Comparison of ENCODE assay signal across 1 cellular context in the genomic region with DNA sequence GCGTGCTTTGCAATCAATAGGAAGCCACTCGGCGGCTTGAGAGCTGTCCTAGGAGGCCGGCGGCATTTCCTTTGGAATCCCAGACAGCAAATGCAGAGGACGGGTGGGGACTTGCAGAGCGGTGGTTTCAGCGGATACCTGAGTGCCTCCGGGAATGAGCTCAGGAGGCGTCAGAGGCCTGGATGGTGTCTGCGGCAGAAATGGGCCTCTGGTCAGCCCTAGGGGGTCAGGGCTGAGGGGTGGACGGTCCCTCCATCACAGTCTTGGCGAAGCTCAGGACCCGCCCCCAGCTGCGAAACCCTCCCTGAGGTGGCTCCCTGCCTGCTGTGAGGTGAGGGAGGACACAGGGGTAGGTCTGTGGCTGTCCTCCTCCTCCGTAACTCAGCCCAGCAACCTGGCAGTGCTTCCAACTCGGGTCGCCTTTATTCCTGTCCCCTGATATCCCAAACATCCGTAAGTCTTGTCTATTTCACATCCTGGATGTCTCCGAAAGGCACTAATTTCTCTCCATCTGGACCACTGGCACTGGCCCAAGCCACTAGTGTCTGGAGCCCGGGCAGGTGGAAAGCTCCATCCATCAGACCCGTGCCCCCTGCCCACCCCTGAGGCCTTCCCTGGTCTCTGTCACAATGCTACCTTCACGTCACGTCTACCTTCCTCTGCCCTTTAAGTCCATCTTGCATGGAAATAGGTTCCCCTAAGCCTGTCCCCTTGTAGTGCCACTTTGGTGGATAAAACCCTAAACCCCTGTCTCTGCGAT.
TF ChIP-seq lines count a peak whose summit lies in the region.

No MANE protein-coding gene starts in this region.

TF ChIP-seq in H1, 55 proteins besides CTCF, POLR2A, EP300 and RAD21:
- TF ChIP-seq EGR1 (IDR thresholded peaks at IDR 0.05; ENCODE audit: borderline replicate concordance, low read depth, low read length): no peak
- no peak for TF ChIP-seq PHF8 (conservative IDR thresholded peaks at IDR 0.05; ENCODE audit: low read depth, low read length)
- TF ChIP-seq, protein P1, sequence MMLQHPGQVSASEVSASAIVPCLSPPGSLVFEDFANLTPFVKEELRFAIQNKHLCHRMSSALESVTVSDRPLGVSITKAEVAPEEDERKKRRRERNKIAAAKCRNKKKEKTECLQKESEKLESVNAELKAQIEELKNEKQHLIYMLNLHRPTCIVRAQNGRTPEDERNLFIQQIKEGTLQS (IDR thresholded peaks at IDR 0.05; ENCODE audit: insufficient read depth, low read depth, low read length): no peak
- no peak for TF ChIP-seq SUZ12 (IDR thresholded peaks at IDR 0.05; ENCODE audit: low read length)
- no peak for TF ChIP-seq SP2 (IDR thresholded peaks at IDR 0.05; ENCODE audit: low read length)
- no peak for TF ChIP-seq TAF7 (optimal IDR thresholded peaks at IDR 0.05; ENCODE audit: borderline replicate concordance, low read depth, low read length)
- TF ChIP-seq CBX5 (IDR thresholded peaks at IDR 0.05; ENCODE audit: low read depth, low read length): no peak
- TF ChIP-seq, protein P2, sequence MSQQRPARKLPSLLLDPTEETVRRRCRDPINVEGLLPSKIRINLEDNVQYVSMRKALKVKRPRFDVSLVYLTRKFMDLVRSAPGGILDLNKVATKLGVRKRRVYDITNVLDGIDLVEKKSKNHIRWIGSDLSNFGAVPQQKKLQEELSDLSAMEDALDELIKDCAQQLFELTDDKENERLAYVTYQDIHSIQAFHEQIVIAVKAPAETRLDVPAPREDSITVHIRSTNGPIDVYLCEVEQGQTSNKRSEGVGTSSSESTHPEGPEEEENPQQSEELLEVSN (IDR thresholded peaks at IDR 0.05): no peak
- no peak for TF ChIP-seq CTBP2 (IDR thresholded peaks at IDR 0.05; ENCODE audit: borderline replicate concordance, insufficient read depth, insufficient read length, low read length)
- TF ChIP-seq SAP30 (IDR thresholded peaks at IDR 0.05; ENCODE audit: insufficient read depth, insufficient replicate concordance, low read length): no peak
